15 cellular contexts compared by ENCODE assay signal in the genomic region with DNA sequence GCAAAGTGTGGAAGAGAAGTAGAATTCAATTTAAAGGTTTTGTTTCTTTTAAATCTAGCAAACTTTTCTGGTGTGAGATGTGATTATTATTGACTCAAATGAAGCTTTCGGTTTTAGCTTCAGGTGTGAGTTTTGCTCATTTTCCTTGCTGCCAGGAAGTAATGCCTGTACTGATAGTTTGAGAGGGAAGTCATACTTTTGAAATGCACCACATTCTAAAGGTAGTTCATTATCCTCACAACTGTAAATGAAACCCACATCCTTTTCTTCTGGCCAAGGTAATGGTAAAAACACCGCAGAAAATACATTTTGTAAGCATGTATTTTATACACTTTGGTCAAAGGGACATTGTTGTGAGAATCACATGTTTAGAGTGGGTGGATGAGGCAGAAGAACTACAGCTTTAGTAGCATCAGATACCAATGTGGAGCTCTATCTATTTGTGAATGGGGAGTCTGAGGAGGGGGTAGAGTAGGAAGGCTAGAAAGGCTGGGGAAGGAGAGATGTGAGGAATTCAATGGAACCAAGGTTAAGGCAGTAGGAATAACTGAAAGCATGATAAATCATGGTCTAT.
DNase-seq lines count a peak whose midpoint lies in the region; ATAC-seq and TF ChIP-seq lines count a peak whose summit lies in the region.
"Had no signal": no experiment of that assay in that cellular context is flagged by ENCODE, and none has a peak within 500 bp of the region (broad histone marks: within the 10 kb centered on the region; RNA-seq: fewer than 3 reads in every experiment).

No MANE protein-coding gene starts in this region.

- WGBS in transverse colon (ENCODE audit: low coverage in 1 of 2), 2 donors, result 65 to 83% methylated on average over 2 of the region's 2 CpGs

- no peak for DNase-seq in T-helper 17 cell
- no peak for DNase-seq in globus pallidus (ENCODE audit: low spot score)
- DNase-seq in transverse colon, result no peak
- no peak for DNase-seq in NAMALWA (ENCODE audit: low spot score)
- DNase-seq: activated T-cell treated with anti-CD3 and anti-CD28 coated beads, Interleukin-2, amount 50 U/mL, for 1 hour; DMS53; NCI-H1105; NCI-H2171 treated with DMSO at 0.1 percent for 48 hours; trophoblast cell had no signal

- H3K36me3 ChIP-seq in transverse colon, result no peaks in the 10 kb centered on the region

- H3K9me3 ChIP-seq in T-helper 17 cell (ENCODE audit: control insufficient read depth, low read length, poor library complexity, severe bottlenecking) (no peaks in the 10 kb centered on the region), transverse colon (no peaks in the 10 kb centered on the region)

- no peak for TF ChIP-seq CTCF in transverse colon (IDR thresholded peaks at IDR 0.05)

- no peak overlapping the region for H3K4me3 ChIP-seq in transverse colon
- H3K4me3 ChIP-seq: BLaER1 treated with 17β-estradiol and CSF1 and Interleukin-3, amounts not matched to agents 10 nM and 100 nM had no signal

- H3K27me3 Mint-ChIP-seq in T-helper 17 cell, result no peaks in the 10 kb centered on the region

- no peak overlapping the region for H3K27ac ChIP-seq in transverse colon
- H3K27ac ChIP-seq: BLaER1 treated with 17β-estradiol and CSF1 and Interleukin-3, amounts not matched to agents 10 nM and 100 nM had no signal

- TF ChIP-seq POLR2A in transverse colon (IDR thresholded peaks at IDR 0.05), result no peak

- intact Hi-C loops in transverse colon (cut with DNase I; ENCODE audit: low total_unique reads), result no loop called here

- H3K27ac Mint-ChIP-seq in T-helper 17 cell, result peak overlapping the region; percentile 5

- in situ Hi-C loops in transverse colon (cut with MboI; ENCODE audit: low pct_ligation_motif_present in 1 of 4, low pct_unique_long_range_greater_than_20kb in 1 of 4, low sequenced_read_pairs in 3 of 4), result no loop called here

- H3K27me3 ChIP-seq in transverse colon, result no peaks in the 10 kb centered on the region
- H3K27me3 ChIP-seq: BLaER1 treated with 17β-estradiol and CSF1 and Interleukin-3, amounts not matched to agents 10 nM and 100 nM had no signal

- no peak for TF ChIP-seq EP300 in transverse colon (IDR thresholded peaks at IDR 0.05; ENCODE audit: low read depth)

- no peaks in the 10 kb centered on the region for H3K4me1 ChIP-seq in transverse colon

- H3K4me1 Mint-ChIP-seq in T-helper 17 cell, result peaks cover 7% of the 10 kb centered on the region

- peaks cover 6% of the 10 kb centered on the region for H3K36me3 Mint-ChIP-seq in T-helper 17 cell (ENCODE audit: low read depth)
- H3K36me3 Mint-ChIP-seq: IgD-negative memory B cell had no signal

- peak overlapping the region; percentile 6 for H3K4me3 Mint-ChIP-seq in T-helper 17 cell

- ATAC-seq in GM18499 (IDR thresholded peaks at IDR 0.05; ENCODE audit: insufficient read depth, unreplicated experiment) (peak; percentile 70), GM18858 (IDR thresholded peaks at IDR 0.05; ENCODE audit: unreplicated experiment) (peak; percentile 72), HG03103 (IDR thresholded peaks at IDR 0.05; ENCODE audit: low read depth, unreplicated experiment) (peak; percentile 79), T-helper 17 cell (no peak), HG03025 (IDR thresholded peaks at IDR 0.05; ENCODE audit: low FRiP score, unreplicated experiment) (no peak)

Comparison
In these comparisons a context has a peak if more than half of its experiments do, and no peak if none do; other contexts are left out.
1. ATAC-seq: peak in GM18499 (single experiment), GM18858 (single experiment) and HG03103 (single experiment); none in T-helper 17 cell (single experiment) and HG03025 (single experiment).